8 cellular contexts compared by ENCODE assay signal in the genomic region with DNA sequence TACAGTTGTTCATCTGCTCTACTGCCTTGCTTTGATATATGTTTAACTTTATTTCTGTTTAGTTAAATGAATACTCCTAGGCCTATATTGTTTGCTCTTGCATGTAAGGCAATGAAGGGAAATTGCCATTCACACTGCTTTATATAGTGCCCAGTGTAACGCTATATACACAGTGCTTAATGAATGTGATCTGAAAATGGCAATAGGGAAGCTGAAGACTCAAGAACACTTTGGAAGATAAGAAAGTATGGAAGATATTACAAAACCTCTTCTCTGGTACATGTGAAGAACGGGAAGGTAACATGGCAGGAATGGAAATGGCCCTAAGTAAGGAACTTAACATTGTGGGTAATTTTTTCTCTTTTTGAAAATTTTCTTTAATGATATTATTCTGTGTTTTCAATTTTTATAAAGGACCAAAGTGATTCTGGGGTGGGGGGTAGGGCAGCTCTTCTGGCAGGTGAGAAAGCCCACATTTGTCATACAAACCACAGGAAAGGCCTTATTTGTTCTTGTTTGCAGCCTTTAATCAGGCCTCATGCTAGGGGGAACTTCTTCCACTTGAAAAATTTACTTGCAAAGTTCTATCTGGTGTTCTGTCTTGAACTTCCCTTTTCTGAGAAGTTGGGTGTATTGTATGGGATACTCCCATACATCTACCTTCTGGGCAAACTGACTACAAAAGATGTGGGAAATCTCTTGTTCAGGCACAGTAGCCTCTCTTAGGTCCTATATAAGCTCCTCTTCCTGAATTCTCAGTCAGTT.
DNase-seq lines count a peak whose midpoint lies in the region; ATAC-seq, FAIRE-seq and TF ChIP-seq lines count a peak whose summit lies in the region.

No MANE protein-coding gene starts in this region.

- no peaks in the 10 kb centered on the region for H3K9me1 ChIP-seq in K562 (ENCODE audit: control insufficient read depth, insufficient read depth, low read length)

- H3K36me3 ChIP-seq in KOPT-K1 (ENCODE audit: insufficient read depth, low read length) (peaks cover 13% of the 10 kb centered on the region), K562 (ENCODE audit: control insufficient read depth, insufficient read depth, low read length) (no peaks in the 10 kb centered on the region)

- H3K79me2 ChIP-seq in K562 (ENCODE audit: control insufficient read depth, insufficient read depth, low read length), result 0 out of 3 replicates have a peak, but pooled peaks cover 2% of the 10 kb centered on the region

- H3K4me1 ChIP-seq in K562 (replicated peaks in 1 of 2; ENCODE audit: control insufficient read depth in 2 of 2, insufficient read depth in 2 of 2, low read length in 2 of 2), result peaks cover 27 to 58% of the 10 kb centered on the region in 2 experiments

- H3K27ac ChIP-seq in KOPT-K1 (ENCODE audit: low read depth, low read length, poor library complexity, severe bottlenecking) (peak overlapping the region; percentile 71), K562 (ENCODE audit: extremely low read depth, low read depth, low read length) (peak overlapping the region; percentile 66)

- peaks cover 3% of the 10 kb centered on the region for H3K9me3 ChIP-seq in KOPT-K1 (ENCODE audit: insufficient read depth, low read length, poor library complexity, severe bottlenecking)
- H3K9me3 ChIP-seq in K562 (replicated peaks; ENCODE audit: control insufficient read depth, insufficient read depth, low read depth, low read length), result 0 out of 2 replicates have a peak, but pooled peaks cover 1% of the 10 kb centered on the region

- 2% methylated on average over 2 of the region's 2 CpGs for WGBS in K562 (ENCODE audit: insufficient coverage, low coverage, missing lambda C conversion rate)

- TF ChIP-seq RAD21 in K562 (CRISPR knock-in tag; conservative IDR thresholded peaks at IDR 0.05 in 1 of 2, IDR thresholded peaks at IDR 0.05 in 1 of 2), result 0 out of 4 replicates have a peak, but pooled peaks of 1 of the 2 experiments have one; percentile 12

- DNase-seq in K562 (ENCODE audit: extremely low read depth in 1 of 4, low spot score in 3 of 4) (peak in 2 of 4 experiments; percentile 38 to 62), renal cortical epithelial cell (ENCODE audit: low read depth) (peak; percentile 41), amniotic stem cell (lab: John Stamatoyannopoulos, UW) (no peak)
- DNase-seq in effector CD8-positive, alpha-beta T cell (lab: John Stamatoyannopoulos, UW), result no peak

- no peaks in the 10 kb centered on the region for H4K20me1 ChIP-seq in K562 (replicated peaks; ENCODE audit: control insufficient read depth, insufficient read depth, low read length)

- CTCF ChIA-PET in K562 (lab: Yijun Ruan, JAX; ENCODE audit: low intra/inter-chr PET ratio), result no interaction called here

- POLR2A ChIA-PET in K562 (lab: Yijun Ruan, JAX), result interaction anchor here (0.6 to 3.4 kb wide), 11 partner anchors 9 to 209 kb away, joined by 3 to 23 read pairs (median 4); no protein-coding TSS in a partner anchor

- H3K4me2 ChIP-seq in K562 (ENCODE audit: insufficient read depth, low read length), result peak overlapping the region; percentile 66; the same call in 1 of the 2 replicates

- H2AFZ ChIP-seq in K562 (ENCODE audit: low read depth, low read length), result peak overlapping the region; percentile 77; the same call in 1 of the 2 replicates

- BruUV-seq in K562 (replicated peaks; lab: Mats Ljungman, UMichigan), result no TSS peak

- no peak for TF ChIP-seq CTCF in K562 (IDR thresholded peaks at IDR 0.05 in 2 of 3, conservative IDR thresholded peaks at IDR 0.05 in 1 of 3; ENCODE audit: insufficient read depth in 2 of 3, low read depth in 1 of 3, low read length in 3 of 3)

- H3K9ac ChIP-seq in K562 (ENCODE audit: insufficient read depth in 1 of 2, low read depth in 2 of 2, low read length in 2 of 2), result peak overlapping the region in 1 of 2 experiments; percentile 62; a peak in 2 of 4 replicates

- in situ Hi-C loops in K562 (cut with MboI), result no loop called here

- peak; percentile 61 for TF ChIP-seq EP300 in K562 (IDR thresholded peaks at IDR 0.05; ENCODE audit: low read length)

- no peak for FAIRE-seq in K562 (lab: Jason Lieb, UNC)

- H3K4me3 ChIP-seq in K562, result no peak overlapping the region

- no peaks in the 10 kb centered on the region for H3K27me3 ChIP-seq in K562 (ENCODE audit: control insufficient read depth in 2 of 2, insufficient read depth in 2 of 2, low read length in 2 of 2)

- TF ChIP-seq POLR2A in GM18505 (IDR thresholded peaks at IDR 0.05; ENCODE audit: borderline replicate concordance, extremely low read depth, insufficient read depth, insufficient read length) (no peak), K562 (conservative IDR thresholded peaks at IDR 0.05) (no peak)

- intact Hi-C loops in K562 (cut with micrococcal nuclease), result loop anchor here (5.0 kb wide), 3 partner anchors 41 to 86 kb away; no protein-coding TSS in a partner anchor

- ATAC-seq in GM18505 (IDR thresholded peaks at IDR 0.05; ENCODE audit: unreplicated experiment) (peak; percentile 4), K562 (peak; percentile 56), HG02642 (IDR thresholded peaks at IDR 0.05; ENCODE audit: poor library complexity, unreplicated experiment) (no peak), GM21390 (IDR thresholded peaks at IDR 0.05; ENCODE audit: unreplicated experiment) (no peak)

TF ChIP-seq in K562, 482 proteins besides CTCF, POLR2A, EP300 and RAD21 (continues in another document):
- peak; percentile 85 for TF ChIP-seq SOX6 (IDR thresholded peaks at IDR 0.05)
- no peak for TF ChIP-seq JUND (IDR thresholded peaks at IDR 0.05; ENCODE audit: borderline replicate concordance, low read depth, low read length)
- peak; percentile 60; the same call in 1 of the 3 replicates for TF ChIP-seq JUND (tag; IDR thresholded peaks at IDR 0.05; ENCODE audit: borderline replicate concordance, low read depth, low read length)
- TF ChIP-seq SMARCE1 (IDR thresholded peaks at IDR 0.05), result peak; percentile 67; the same call in 1 of the 2 replicates
- peak; percentile 20; the same call in 1 of the 2 replicates for TF ChIP-seq ESRRA (IDR thresholded peaks at IDR 0.05; ENCODE audit: borderline replicate concordance, low read depth)
- peak; percentile 53; the same call in 1 of the 2 replicates for TF ChIP-seq L3MBTL2 (IDR thresholded peaks at IDR 0.05)
- TF ChIP-seq CBX8 (IDR thresholded peaks at IDR 0.05; ENCODE audit: borderline replicate concordance, extremely low read depth, low read depth, low read length, poor library complexity, severe bottlenecking), result no peak
- TF ChIP-seq ETV6 (IDR thresholded peaks at IDR 0.05; ENCODE audit: borderline replicate concordance in 1 of 2, low read depth in 2 of 2, low read length in 1 of 2), result 0 out of 4 replicates have a peak, but pooled peaks of 1 of the 2 experiments have one; percentile 21
- TF ChIP-seq ETV6 (CRISPR knock-in tag; IDR thresholded peaks at IDR 0.05; ENCODE audit: borderline replicate concordance), result no peak
- TF ChIP-seq SPI1 (IDR thresholded peaks at IDR 0.05; ENCODE audit: borderline replicate concordance, low read depth, low read length), result peak; percentile 56; the same call in 1 of the 2 replicates
- TF ChIP-seq ZNF197 (CRISPR knock-in tag; IDR thresholded peaks at IDR 0.05; ENCODE audit: low read depth), result peak; percentile 44; the same call in 1 of the 2 replicates
- TF ChIP-seq MAFF (IDR thresholded peaks at IDR 0.05; ENCODE audit: low read length), result no peak
- TF ChIP-seq RCOR1 (IDR thresholded peaks at IDR 0.05; ENCODE audit: borderline replicate concordance in 1 of 2, low read depth in 2 of 2, low read length in 2 of 2), result peak in 1 of 2 experiments; percentile 26; a peak in 1 of 4 replicates
- 0 out of 2 replicates have a peak, but pooled peaks have one; percentile 45 for TF ChIP-seq SMARCC2 (IDR thresholded peaks at IDR 0.05; ENCODE audit: low read depth)
- TF ChIP-seq ZNF589 (CRISPR knock-in tag; IDR thresholded peaks at IDR 0.05; ENCODE audit: low read depth), result 0 out of 2 replicates have a peak, but pooled peaks have one; percentile 53
- peak; percentile 73 for TF ChIP-seq ARID1B (IDR thresholded peaks at IDR 0.05)

Comparison
In these comparisons a context has a peak if more than half of its experiments do, and no peak if none do; other contexts are left out.
1. ATAC-seq: peak in GM18505 (single experiment) and K562 (single experiment); none in HG02642 (single experiment) and GM21390 (single experiment).